23 cellular contexts compared by ENCODE assay signal in the genomic region with DNA sequence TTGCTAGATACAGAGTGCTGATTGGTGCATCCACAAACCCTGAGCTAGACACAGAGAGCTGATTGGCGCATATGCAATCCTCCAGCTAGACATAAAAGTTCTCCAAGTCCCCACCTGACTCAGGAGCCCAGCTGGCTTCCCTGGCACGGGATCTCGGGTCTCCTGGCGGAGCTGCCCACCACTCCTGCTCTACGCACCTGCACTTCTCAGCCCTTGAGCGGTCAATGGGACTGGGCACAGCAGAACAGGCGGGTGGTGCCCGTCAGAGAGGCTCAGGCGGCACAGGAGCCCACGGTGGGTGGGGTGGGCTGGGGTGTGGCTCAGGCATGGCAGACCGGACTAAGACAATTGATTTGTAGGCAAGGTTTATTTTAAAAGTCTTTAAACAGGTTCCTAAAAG.
DNase-seq lines count a peak whose midpoint lies in the region; ATAC-seq and TF ChIP-seq lines count a peak whose summit lies in the region.
"Had no signal": no experiment of that assay in that cellular context is flagged by ENCODE, and none has a peak within 500 bp of the region (broad histone marks: within the 10 kb centered on the region; RNA-seq: fewer than 3 reads in every experiment).

No MANE protein-coding gene starts in this region.

- no peaks in the 10 kb centered on the region for H3K36me3 Mint-ChIP-seq in chondrocyte (ENCODE audit: low read depth)
- H3K36me3 Mint-ChIP-seq: CD14-positive monocyte; CD4-positive, alpha-beta memory T cell; CD4-positive, CD25-positive, alpha-beta regulatory T cell; CD8-positive, alpha-beta memory T cell had no signal

- H3K4me1 ChIP-seq in sigmoid colon (no peaks in the 10 kb centered on the region), upper lobe of right lung (no peaks in the 10 kb centered on the region)
- H3K4me1 ChIP-seq: BE2C, BLaER1 had no signal

- ATAC-seq in upper lobe of right lung (no peak), HG02763 (IDR thresholded peaks at IDR 0.05; ENCODE audit: unreplicated experiment) (no peak)
- ATAC-seq: GM12878 had no signal

- WGBS in sigmoid colon, 2 donors, result 89 to 92% methylated on average over 11 of the region's 11 CpGs

- H3K27ac Mint-ChIP-seq in chondrocyte (ENCODE audit: unreplicated experiment), result no peak overlapping the region
- H3K27ac Mint-ChIP-seq: CD14-positive monocyte; CD4-positive, alpha-beta memory T cell; CD4-positive, CD25-positive, alpha-beta regulatory T cell; CD8-positive, alpha-beta memory T cell had no signal

- H3K4me3 ChIP-seq in sigmoid colon, result no peak overlapping the region
- H3K4me3 ChIP-seq in upper lobe of right lung, result no peak overlapping the region
- H3K4me3 ChIP-seq: BLaER1, GM12878 had no signal

- no peak for TF ChIP-seq POLR2A in sigmoid colon (IDR thresholded peaks at IDR 0.05)

- no peaks in the 10 kb centered on the region for H3K27me3 ChIP-seq in sigmoid colon
- H3K27me3 ChIP-seq in upper lobe of right lung, result no peaks in the 10 kb centered on the region
- H3K27me3 ChIP-seq: BE2C, BLaER1 had no signal

- no peak overlapping the region for H3K27ac ChIP-seq in sigmoid colon
- H3K27ac ChIP-seq in upper lobe of right lung, result no peak overlapping the region
- H3K27ac ChIP-seq: BLaER1 had no signal

- intact Hi-C loops in sigmoid colon (cut with DNase I), result no loop called here
- intact Hi-C loops in upper lobe of right lung (cut with DNase I), result no loop called here

- DNase-seq in chondrocyte (ENCODE audit: low spot score), result peak; percentile 62
- peak; percentile 57 for DNase-seq in sigmoid colon
- peak; percentile 55 for DNase-seq in upper lobe of right lung
- no peak for DNase-seq in islet precursor cell
- DNase-seq: 8988T; ACHN; BE2C; C1 segment of cervical spinal cord; CD4-positive, alpha-beta memory T cell; CD4-positive, CD25-positive, alpha-beta regulatory T cell; CD8-positive, alpha-beta memory T cell; COR-L47; DMS 273 treated with DMSO at 0.1 percent for 48 hours; DMS153; DMS53; DMS79; DND-41; EL; GDM1 had no signal

- H3K9me3 ChIP-seq in sigmoid colon, result no peaks in the 10 kb centered on the region
- no peaks in the 10 kb centered on the region for H3K9me3 ChIP-seq in upper lobe of right lung
- H3K9me3 ChIP-seq: BE2C had no signal

- no peaks in the 10 kb centered on the region for H3K4me1 Mint-ChIP-seq in chondrocyte (ENCODE audit: low read depth)
- H3K4me1 Mint-ChIP-seq: CD14-positive monocyte; CD4-positive, alpha-beta memory T cell; CD4-positive, CD25-positive, alpha-beta regulatory T cell; CD8-positive, alpha-beta memory T cell had no signal

- H3K9me3 Mint-ChIP-seq in chondrocyte (ENCODE audit: low read depth), result peaks cover 6% of the 10 kb centered on the region

- TF ChIP-seq CTCF in chondrocyte (IDR thresholded peaks at IDR 0.05) (no peak), sigmoid colon (IDR thresholded peaks at IDR 0.05) (no peak), upper lobe of right lung (IDR thresholded peaks at IDR 0.05) (no peak)

- H3K4me3 Mint-ChIP-seq in chondrocyte (ENCODE audit: unreplicated experiment), result no peak overlapping the region
- H3K4me3 Mint-ChIP-seq: CD14-positive monocyte; CD4-positive, alpha-beta memory T cell; CD8-positive, alpha-beta memory T cell had no signal

- H3K27me3 Mint-ChIP-seq in chondrocyte (ENCODE audit: low read depth), result no peaks in the 10 kb centered on the region
- H3K27me3 Mint-ChIP-seq: CD4-positive, alpha-beta memory T cell; CD4-positive, CD25-positive, alpha-beta regulatory T cell; CD8-positive, alpha-beta memory T cell had no signal

- H3K36me3 ChIP-seq in sigmoid colon (no peaks in the 10 kb centered on the region), upper lobe of right lung (no peaks in the 10 kb centered on the region)
- H3K36me3 ChIP-seq: BE2C, BLaER1 had no signal

- no peak for TF ChIP-seq EP300 in sigmoid colon (IDR thresholded peaks at IDR 0.05)
